Comparison of ENCODE assay signal across 28 cellular contexts in genomic region chrX:53379747-53380146, GRCh38.
"Had no signal": no experiment of that assay in that cellular context is flagged by ENCODE, and none has a peak within 500 bp of the region (broad histone marks: within the 10 kb centered on the region; RNA-seq: fewer than 3 reads in every experiment).

No MANE protein-coding gene starts in this region.

- H3K9me3 Mint-ChIP-seq: activated CD4-positive, alpha-beta T cell treated with anti-CD3 and anti-CD28 coated beads, Interleukin-2, amount 10 ng/mL, durations not matched to agents 7 days and 5 days; activated naive CD4-positive, alpha-beta T cell treated with anti-CD3 and anti-CD28 coated beads, Interleukin-2, amount 50 U/mL, for 24 hours; activated T-cell treated with anti-CD3 and anti-CD28 coated beads, Interleukin-2, amount 50 U/mL, for 24 hours; activated T-helper 2 cell treated with anti-CD3 and anti-CD28 coated beads, Interferon-gamma antibody, Interleukin-2, Interleukin-4, amounts not matched to agents 10 μg/mL and 5 μg/mL and 100 μg/mL, durations not matched to agents 14 hours and 24 hours and 36 hours; WTC11 had no signal

- H3K4me1 Mint-ChIP-seq: activated CD4-positive, alpha-beta T cell treated with anti-CD3 and anti-CD28 coated beads for 36 hours; activated CD4-positive, alpha-beta T cell treated with anti-CD3 and anti-CD28 coated beads, Interleukin-2, amount 10 ng/mL, durations not matched to agents 7 days and 5 days; activated naive CD4-positive, alpha-beta T cell treated with anti-CD3 and anti-CD28 coated beads, Interleukin-2, amount 50 U/mL, for 24 hours; WTC11 had no signal

- H3K27ac Mint-ChIP-seq: activated CD4-positive, alpha-beta T cell treated with anti-CD3 and anti-CD28 coated beads for 36 hours; activated CD4-positive, alpha-beta T cell treated with anti-CD3 and anti-CD28 coated beads, Interleukin-2, amount 10 ng/mL, durations not matched to agents 7 days and 5 days; activated CD8-positive, alpha-beta T cell treated with anti-CD3 and anti-CD28 coated beads, Interleukin-2, amount 10 ng/mL, durations not matched to agents 7 days and 5 days; activated T-cell treated with anti-CD3 and anti-CD28 coated beads, Interleukin-2, amount 50 U/mL, for 24 hours; activated T-helper 2 cell treated with anti-CD3 and anti-CD28 coated beads, Interferon-gamma antibody, Interleukin-2, Interleukin-4, amounts not matched to agents 10 μg/mL and 5 μg/mL and 100 μg/mL, durations not matched to agents 14 hours and 24 hours and 36 hours; WTC11 had no signal

- H3K4me3 Mint-ChIP-seq: activated CD4-positive, alpha-beta T cell treated with anti-CD3 and anti-CD28 coated beads for 36 hours; activated CD4-positive, alpha-beta T cell treated with anti-CD3 and anti-CD28 coated beads, Interleukin-2, amount 10 ng/mL, durations not matched to agents 7 days and 5 days; activated CD8-positive, alpha-beta T cell treated with anti-CD3 and anti-CD28 coated beads, Interleukin-2, amount 10 ng/mL, durations not matched to agents 7 days and 5 days; activated naive CD4-positive, alpha-beta T cell treated with anti-CD3 and anti-CD28 coated beads, Interleukin-2, amount 50 U/mL, for 24 hours; activated T-cell treated with anti-CD3 and anti-CD28 coated beads, Interleukin-2, amount 50 U/mL, for 24 hours; brain; WTC11 had no signal

- DNase-seq: activated CD4-positive, alpha-beta T cell treated with anti-CD3 and anti-CD28 coated beads for 36 hours; activated CD4-positive, alpha-beta T cell treated with anti-CD3 and anti-CD28 coated beads, Interleukin-2, amount 10 ng/mL, durations not matched to agents 7 days and 5 days; activated CD4-positive, alpha-beta T cell treated with anti-CD3 and anti-CD28 coated beads, Interleukin-2, amount 50 U/mL, for 48 hours; activated CD8-positive, alpha-beta T cell treated with anti-CD3 and anti-CD28 coated beads, Interleukin-2, amount 10 ng/mL, durations not matched to agents 7 days and 5 days; activated gamma-delta T cell; activated naive CD4-positive, alpha-beta T cell treated with Interleukin-2 at 50 U/mL for 16 hours; activated T-cell treated with anti-CD3 and anti-CD28 coated beads, Interleukin-2, amount 50 U/mL, for 24 hours; anterior cingulate cortex; caudate nucleus; NCI-H1092 treated with DMSO at 0.1 percent for 48 hours; NCI-H1417; NCI-H146; NCI-H187; NCI-H2029 treated with DMSO at 0.1 percent for 48 hours; NCI-H2107; NCI-H2171; NCI-H446 treated with DMSO at 0.1 percent for 48 hours; NCI-H524; NCI-H69; Right ventricle myocardium superior; SW 1271; T-helper 1 cell; T1000 had no signal

- H3K4me3 ChIP-seq: K562 had no signal

- ATAC-seq: activated CD8-positive, alpha-beta T cell treated with anti-CD3 and anti-CD28 coated beads, Interleukin-2, amount 10 ng/mL, durations not matched to agents 7 days and 5 days; K562; WTC11 had no signal

- H3K27me3 Mint-ChIP-seq: activated CD4-positive, alpha-beta T cell treated with anti-CD3 and anti-CD28 coated beads for 36 hours; activated CD4-positive, alpha-beta T cell treated with anti-CD3 and anti-CD28 coated beads, Interleukin-2, amount 10 ng/mL, durations not matched to agents 7 days and 5 days; activated naive CD4-positive, alpha-beta T cell treated with anti-CD3 and anti-CD28 coated beads, Interleukin-2, amount 50 U/mL, for 24 hours; activated T-cell treated with anti-CD3 and anti-CD28 coated beads, Interleukin-2, amount 50 U/mL, for 24 hours; brain had no signal
